ENCODE assay signal across 19 cellular contexts in genomic region chr2:173985595-173985994, GRCh38. TPM values are rescaled to one million over a fixed set of nuclear protein-coding genes. Genes with fewer than 3 reads are reported as not detected.
DNase-seq lines count a peak whose midpoint lies in the region; ATAC-seq and TF ChIP-seq lines count a peak whose summit lies in the region.
"Had no signal": no experiment of that assay in that cellular context is flagged by ENCODE, and none has a peak within 500 bp of the region (broad histone marks: within the 10 kb centered on the region; RNA-seq: fewer than 3 reads in every experiment).

No MANE protein-coding gene starts in this region.

- BruUV-seq in IMR-90 (replicated peaks; lab: Mats Ljungman, UMichigan), result no TSS peak

- peaks cover 7 to 28% of the 10 kb centered on the region in 2 donors for H3K27me3 Mint-ChIP-seq in effector memory CD8-positive, alpha-beta T cell
- H3K27me3 Mint-ChIP-seq: activated CD4-positive, alpha-beta T cell treated with anti-CD3 and anti-CD28 coated beads, Interleukin-2, amount 10 ng/mL, durations not matched to agents 24 days and 14 days had no signal

- H2AK5ac ChIP-seq in IMR-90 (ENCODE audit: low read depth, low read length), result peak overlapping the region; percentile 43; the same call in 1 of the 2 replicates

- H3K9me3 ChIP-seq in IMR-90 (ENCODE audit: control insufficient read depth, insufficient read depth, low read length) (no peaks in the 10 kb centered on the region), muscle layer of duodenum (ENCODE audit: control insufficient read depth in 1 of 2, low read length in 2 of 2) (no peaks in the 10 kb centered on the region), thyroid gland (no peaks in the 10 kb centered on the region)
- H3K9me3 ChIP-seq: psoas muscle had no signal

- H4K91ac ChIP-seq in IMR-90 (ENCODE audit: insufficient read depth, low read depth, low read length), result no peak overlapping the region

- TF ChIP-seq CTCF in IMR-90 (conservative IDR thresholded peaks at IDR 0.05; ENCODE audit: low read depth, low read length) (no peak), coronary artery (IDR thresholded peaks at IDR 0.05) (no peak), thyroid gland (IDR thresholded peaks at IDR 0.05) (no peak)

- in situ Hi-C loops in IMR-90 (cut with MboI; ENCODE audit: low sequenced_read_pairs), result no loop called here

- H3K4ac ChIP-seq in IMR-90 (ENCODE audit: low read depth, low read length), result 0 out of 2 replicates have a peak overlapping the region, but pooled peaks have one; percentile 10

- H3K9ac ChIP-seq in IMR-90 (ENCODE audit: low read depth, low read length), result no peak overlapping the region

- H3K14ac ChIP-seq in IMR-90 (replicated peaks; ENCODE audit: low read depth, low read length), result no peak overlapping the region; the same call in 1 of the 2 replicates

- dilution Hi-C loops in IMR-90 (cut with HindIII; ENCODE audit: low sequenced_read_pairs, unreplicated experiment), result no loop called here

- no peaks in the 10 kb centered on the region for H3K79me1 ChIP-seq in IMR-90 (ENCODE audit: low read depth in 1 of 2, low read length in 2 of 2)

- no peaks in the 10 kb centered on the region for H3K27me3 ChIP-seq in IMR-90 (ENCODE audit: control insufficient read depth, insufficient read depth, low read length)
- no peaks in the 10 kb centered on the region for H3K27me3 ChIP-seq in muscle layer of duodenum (ENCODE audit: low read depth, low read length)
- no peaks in the 10 kb centered on the region for H3K27me3 ChIP-seq in thyroid gland

- CTCF ChIA-PET in IMR-90 (lab: Yijun Ruan, JAX), result no interaction called here

- no peak for TF ChIP-seq POLR2A in IMR-90 (IDR thresholded peaks at IDR 0.05; ENCODE audit: low read depth, low read length)
- TF ChIP-seq POLR2A in thyroid gland (IDR thresholded peaks at IDR 0.05), result no peak

- no peak overlapping the region for H2BK120ac ChIP-seq in IMR-90 (ENCODE audit: low read depth, low read length)

- TF ChIP-seq RAD21 in IMR-90 (IDR thresholded peaks at IDR 0.05; ENCODE audit: low read length), result no peak

- no peak overlapping the region for H3K4me3 Mint-ChIP-seq in effector memory CD8-positive, alpha-beta T cell
- H3K4me3 Mint-ChIP-seq: activated CD4-positive, alpha-beta T cell treated with anti-CD3 and anti-CD28 coated beads, Interleukin-2, amount 10 ng/mL, durations not matched to agents 24 days and 14 days; CD4-positive, alpha-beta T cell; GM23338; T-helper 1 cell treated with Interleukin-12 subunit alpha and Interleukin-12 subunit beta and Interleukin-4 antibody, amounts not matched to agents 30 μg/mL and 1 μg/mL, for 36 hours had no signal

- H3K23ac ChIP-seq in IMR-90 (ENCODE audit: low read depth, low read length), result no peak overlapping the region

- no peaks in the 10 kb centered on the region for H3K4me1 Mint-ChIP-seq in effector memory CD8-positive, alpha-beta T cell (ENCODE audit: low read depth in 2 of 2)

- no peaks in the 10 kb centered on the region for H3K36me3 ChIP-seq in IMR-90 (ENCODE audit: control insufficient read depth, insufficient read depth, low read length)
- no peaks in the 10 kb centered on the region for H3K36me3 ChIP-seq in muscle layer of duodenum (ENCODE audit: control insufficient read depth in 1 of 2, insufficient read depth in 2 of 2, low read length in 2 of 2)
- no peaks in the 10 kb centered on the region for H3K36me3 ChIP-seq in thyroid gland

- POLR2A ChIA-PET in IMR-90 (lab: Charles Lee; ENCODE audit: unreplicated experiment), result no interaction called here

- H3K4me2 ChIP-seq in IMR-90 (ENCODE audit: low read depth, low read length), result no peak overlapping the region
- H3K4me2 ChIP-seq: GM23338 had no signal

- H3K36me3 Mint-ChIP-seq in effector memory CD8-positive, alpha-beta T cell (ENCODE audit: insufficient read depth), result no peaks in the 10 kb centered on the region

- peaks cover 17% of the 10 kb centered on the region for H3K4me1 ChIP-seq in IMR-90 (ENCODE audit: control insufficient read depth, insufficient read depth, low read length)
- H3K4me1 ChIP-seq in muscle layer of duodenum (ENCODE audit: control insufficient read depth in 1 of 2, insufficient read depth in 2 of 2, low read length in 2 of 2), result peaks cover 10 to 31% of the 10 kb centered on the region in 2 donors
- peaks cover 13 to 29% of the 10 kb centered on the region in 2 donors for H3K4me1 ChIP-seq in thyroid gland

- no peaks in the 10 kb centered on the region for H4K20me1 ChIP-seq in IMR-90 (ENCODE audit: insufficient read depth, low read length)

- H2BK5ac ChIP-seq in IMR-90 (ENCODE audit: low read depth, low read length, poor library complexity, severe bottlenecking), result no peak overlapping the region

- peak overlapping the region in 1 of 2 experiments; percentile 39; a peak in 2 of 4 replicates for H4K8ac ChIP-seq in IMR-90 (ENCODE audit: low read depth in 2 of 2, low read length in 2 of 2)

- ATAC-seq in IMR-90 (ENCODE audit: low read depth) (no peak), HG03439 (IDR thresholded peaks at IDR 0.05; ENCODE audit: unreplicated experiment) (no peak)
- no peak for ATAC-seq in effector memory CD8-positive, alpha-beta T cell (replicated peaks)
- ATAC-seq: GM12878, GM23338, psoas muscle had no signal

- no peak overlapping the region for H2BK20ac ChIP-seq in IMR-90 (ENCODE audit: low read depth, low read length)

- H3K27ac Mint-ChIP-seq in effector memory CD8-positive, alpha-beta T cell, result no peak overlapping the region
- H3K27ac Mint-ChIP-seq: activated CD4-positive, alpha-beta T cell treated with anti-CD3 and anti-CD28 coated beads, Interleukin-2, amount 10 ng/mL, durations not matched to agents 24 days and 14 days; CD4-positive, alpha-beta T cell; GM23338; T-helper 1 cell treated with Interleukin-12 subunit alpha and Interleukin-12 subunit beta and Interleukin-4 antibody, amounts not matched to agents 30 μg/mL and 1 μg/mL, for 36 hours had no signal

- intact Hi-C loops in IMR-90 (cut with micrococcal nuclease) (no loop called here), thyroid gland (cut with DNase I) (no loop called here)

- H3K4me3 ChIP-seq in IMR-90 (ENCODE audit: insufficient read depth, low read depth, low read length) (no peak overlapping the region), coronary artery (no peak overlapping the region), muscle layer of duodenum (ENCODE audit: low read depth in 1 of 2, low read length in 2 of 2) (no peak overlapping the region), thyroid gland (replicated peaks in 1 of 3) (no peak overlapping the region)
- H3K4me3 ChIP-seq: GM12878, GM23338, K562, psoas muscle, skin epidermis had no signal

- H2AFZ ChIP-seq in IMR-90 (replicated peaks; ENCODE audit: low read length, poor library complexity), result peak overlapping the region; percentile 24

- H3K9me1 ChIP-seq in IMR-90 (ENCODE audit: insufficient read depth, low read length), result peaks cover 14% of the 10 kb centered on the region

- no peaks in the 10 kb centered on the region for H3K9me3 Mint-ChIP-seq in effector memory CD8-positive, alpha-beta T cell
- H3K9me3 Mint-ChIP-seq: activated CD4-positive, alpha-beta T cell treated with anti-CD3 and anti-CD28 coated beads, Interleukin-2, amount 10 ng/mL, durations not matched to agents 24 days and 14 days; CD4-positive, alpha-beta T cell; GM23338; T-helper 1 cell treated with Interleukin-12 subunit alpha and Interleukin-12 subunit beta and Interleukin-4 antibody, amounts not matched to agents 30 μg/mL and 1 μg/mL, for 36 hours had no signal

- H3K18ac ChIP-seq in IMR-90 (ENCODE audit: low read depth, low read length), result no peak overlapping the region

- no peak for DNase-seq in IMR-90
- DNase-seq in coronary artery (ENCODE audit: low spot score), result no peak
- no peak for DNase-seq in thyroid gland
- no peak for DNase-seq in effector memory CD8-positive, alpha-beta T cell
- DNase-seq in activated T-cell treated with anti-CD3 and anti-CD28 coated beads, Interleukin-2, amount 50 U/mL, for 1 hour, result no peak
- DNase-seq in cerebellum (ENCODE audit: low spot score), result no peak
- DNase-seq: activated CD4-positive, alpha-beta T cell treated with anti-CD3 and anti-CD28 coated beads, Interleukin-2, amount 10 ng/mL, durations not matched to agents 24 days and 14 days; CD4-positive, alpha-beta T cell; DMS79; psoas muscle; SIG-M5; stimulated activated CD4-positive, alpha-beta T cell treated with anti-CD3 and anti-CD28 coated beads, Interleukin-4, amount 100 ng/mL, for 1 hour had no signal

- no CpG with 5 or more reads among the region's 1 CpG for WGBS in IMR-90 (ENCODE audit: extremely low coverage in 2 of 2, insufficient read length in 1 of 2), 2 experiments
- 65 to 82% methylated on average over 1 of the region's 1 CpG for WGBS in thyroid gland, 2 donors

- H3K27ac ChIP-seq in IMR-90 (ENCODE audit: insufficient read depth, low read length), result no peak overlapping the region
- peak overlapping the region; percentile 50 to 71 for H3K27ac ChIP-seq in coronary artery
- H3K27ac ChIP-seq in muscle layer of duodenum (ENCODE audit: low read length), result peak overlapping the region; percentile 47
- peak overlapping the region; percentile 17 to 51 (median 31) for H3K27ac ChIP-seq in thyroid gland

- H3K56ac ChIP-seq in IMR-90 (ENCODE audit: extremely low read depth, insufficient read depth, low read length), result no peak overlapping the region

- no peak overlapping the region for H2AK9ac ChIP-seq in IMR-90 (replicated peaks; ENCODE audit: low read depth, low read length, poor library complexity)

- peak overlapping the region; percentile 84; the same call in 1 of the 3 replicates for H2BK15ac ChIP-seq in IMR-90 (ENCODE audit: low read depth, low read length)

- no peak overlapping the region for H4K5ac ChIP-seq in IMR-90 (ENCODE audit: low read depth, low read length)

TF ChIP-seq in IMR-90, 13 proteins besides CTCF, POLR2A, EP300 and RAD21 (continues in another document):
- no peak for TF ChIP-seq USF2 (IDR thresholded peaks at IDR 0.05; ENCODE audit: low read depth, low read length)
- no peak for TF ChIP-seq RFX5 (IDR thresholded peaks at IDR 0.05; ENCODE audit: low read depth, low read length)
- no peak for TF ChIP-seq CHD1 (IDR thresholded peaks at IDR 0.05; ENCODE audit: low read depth, low read length)
- no peak for TF ChIP-seq SMC3 (IDR thresholded peaks at IDR 0.05; ENCODE audit: low read depth, low read length)
- no peak for TF ChIP-seq RCOR1 (IDR thresholded peaks at IDR 0.05; ENCODE audit: insufficient replicate concordance, low read length)
- no peak for TF ChIP-seq FOS (IDR thresholded peaks at IDR 0.05; ENCODE audit: low read depth, low read length)

RNA-seq across cellular contexts. Expression of gene SP3, which starts 20.4 kb away (rescaled TPM):
- total RNA-seq in IMR-90 (2012; rRNA removed), result 136 and 137 TPM in 2 replicates
- polyA plus RNA-seq in IMR-90 (2012; rRNA removed), result 19.9 and 26.7 TPM in 2 replicates
- polyA plus RNA-seq in IMR-90 (2012; cell fraction: cytosol; rRNA removed), result 4.2 and 6.6 TPM in 2 replicates
- 6.3 and 36.0 TPM in 2 replicates for polyA plus RNA-seq in IMR-90 (2012; cell fraction: nucleus; rRNA removed; ENCODE audit: low replicate concordance)
- 100 to 1,000 TPM; 152 to 237 (median 186) TPM for total RNA-seq in thyroid gland
- 137 TPM for total RNA-seq in cerebellum
